ENCODE assay signal across 1 cellular context in the genomic region with DNA sequence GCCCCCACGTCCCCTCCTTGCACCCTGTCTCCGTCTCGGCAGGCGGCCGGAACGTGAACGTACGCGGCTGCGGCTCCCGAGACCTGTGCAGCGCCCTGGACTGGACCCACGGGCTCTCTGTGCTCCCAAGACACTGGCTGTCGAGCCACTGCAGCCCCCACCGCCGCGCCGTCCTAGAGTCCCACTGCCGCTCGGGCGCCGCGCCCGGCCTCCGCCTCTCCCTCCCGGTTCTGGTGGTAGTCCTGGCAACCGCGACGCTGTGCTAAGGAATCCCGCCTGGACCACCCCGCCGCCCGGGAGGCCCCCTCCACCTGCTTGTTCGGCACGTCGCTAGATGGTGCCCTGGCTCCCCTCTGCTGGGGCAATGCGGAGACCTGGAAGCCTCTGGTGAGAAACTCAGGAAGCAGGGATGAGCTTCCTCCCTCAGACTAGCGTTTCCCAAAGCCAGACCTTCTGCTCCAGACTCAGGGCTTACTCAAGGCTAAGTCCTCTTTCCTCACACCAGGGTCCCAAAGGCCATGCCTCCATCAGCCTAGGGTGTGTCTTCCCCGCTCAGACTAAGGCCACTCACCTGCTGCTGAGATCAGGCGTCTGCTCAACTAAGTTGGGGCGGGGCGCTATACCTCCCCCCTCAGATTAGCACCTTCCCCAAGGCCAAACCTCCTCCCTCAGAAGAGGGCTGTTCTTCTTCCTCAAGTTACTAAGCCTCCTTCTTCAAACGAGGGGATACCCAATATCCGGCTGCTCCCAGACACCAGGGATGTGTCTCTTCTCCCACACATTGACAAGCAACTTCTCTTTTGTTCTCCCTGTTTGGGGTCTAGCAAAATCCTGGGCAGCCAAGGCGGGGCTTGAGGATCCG.
TF ChIP-seq lines count a peak whose summit lies in the region.

No MANE protein-coding gene starts in this region.

TF ChIP-seq in HepG2, 621 proteins besides CTCF, POLR2A, EP300 and RAD21:
- TF ChIP-seq RFX3 (CRISPR knock-in tag; IDR thresholded peaks at IDR 0.05) (peak; percentile 56; the same call in 1 of the 2 replicates), ARNT2 (CRISPR knock-in tag; IDR thresholded peaks at IDR 0.05; ENCODE audit: low read depth) (no peak), TBX2 (CRISPR knock-in tag; IDR thresholded peaks at IDR 0.05; ENCODE audit: borderline replicate concordance) (no peak), ZSCAN22 (CRISPR knock-in tag; IDR thresholded peaks at IDR 0.05) (peak; percentile 98), BHLHE40 (IDR thresholded peaks at IDR 0.05; ENCODE audit: low read length) (no peak)
- TF ChIP-seq, protein P1, sequence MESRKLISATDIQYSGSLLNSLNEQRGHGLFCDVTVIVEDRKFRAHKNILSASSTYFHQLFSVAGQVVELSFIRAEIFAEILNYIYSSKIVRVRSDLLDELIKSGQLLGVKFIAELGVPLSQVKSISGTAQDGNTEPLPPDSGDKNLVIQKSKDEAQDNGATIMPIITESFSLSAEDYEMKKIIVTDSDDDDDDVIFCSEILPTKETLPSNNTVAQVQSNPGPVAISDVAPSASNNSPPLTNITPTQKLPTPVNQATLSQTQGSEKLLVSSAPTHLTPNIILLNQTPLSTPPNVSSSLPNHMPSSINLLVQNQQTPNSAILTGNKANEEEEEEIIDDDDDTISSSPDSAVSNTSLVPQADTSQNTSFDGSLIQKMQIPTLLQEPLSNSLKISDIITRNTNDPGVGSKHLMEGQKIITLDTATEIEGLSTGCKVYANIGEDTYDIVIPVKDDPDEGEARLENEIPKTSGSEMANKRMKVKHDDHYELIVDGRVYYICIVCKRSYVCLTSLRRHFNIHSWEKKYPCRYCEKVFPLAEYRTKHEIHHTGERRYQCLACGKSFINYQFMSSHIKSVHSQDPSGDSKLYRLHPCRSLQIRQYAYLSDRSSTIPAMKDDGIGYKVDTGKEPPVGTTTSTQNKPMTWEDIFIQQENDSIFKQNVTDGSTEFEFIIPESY (CRISPR knock-in tag; IDR thresholded peaks at IDR 0.05), result 0 out of 2 replicates have a peak, but pooled peaks have one; percentile 7
TF ChIP-seq in HepG2: peak in this region for 3.
